8 cellular contexts compared by ENCODE assay signal in the genomic region with DNA sequence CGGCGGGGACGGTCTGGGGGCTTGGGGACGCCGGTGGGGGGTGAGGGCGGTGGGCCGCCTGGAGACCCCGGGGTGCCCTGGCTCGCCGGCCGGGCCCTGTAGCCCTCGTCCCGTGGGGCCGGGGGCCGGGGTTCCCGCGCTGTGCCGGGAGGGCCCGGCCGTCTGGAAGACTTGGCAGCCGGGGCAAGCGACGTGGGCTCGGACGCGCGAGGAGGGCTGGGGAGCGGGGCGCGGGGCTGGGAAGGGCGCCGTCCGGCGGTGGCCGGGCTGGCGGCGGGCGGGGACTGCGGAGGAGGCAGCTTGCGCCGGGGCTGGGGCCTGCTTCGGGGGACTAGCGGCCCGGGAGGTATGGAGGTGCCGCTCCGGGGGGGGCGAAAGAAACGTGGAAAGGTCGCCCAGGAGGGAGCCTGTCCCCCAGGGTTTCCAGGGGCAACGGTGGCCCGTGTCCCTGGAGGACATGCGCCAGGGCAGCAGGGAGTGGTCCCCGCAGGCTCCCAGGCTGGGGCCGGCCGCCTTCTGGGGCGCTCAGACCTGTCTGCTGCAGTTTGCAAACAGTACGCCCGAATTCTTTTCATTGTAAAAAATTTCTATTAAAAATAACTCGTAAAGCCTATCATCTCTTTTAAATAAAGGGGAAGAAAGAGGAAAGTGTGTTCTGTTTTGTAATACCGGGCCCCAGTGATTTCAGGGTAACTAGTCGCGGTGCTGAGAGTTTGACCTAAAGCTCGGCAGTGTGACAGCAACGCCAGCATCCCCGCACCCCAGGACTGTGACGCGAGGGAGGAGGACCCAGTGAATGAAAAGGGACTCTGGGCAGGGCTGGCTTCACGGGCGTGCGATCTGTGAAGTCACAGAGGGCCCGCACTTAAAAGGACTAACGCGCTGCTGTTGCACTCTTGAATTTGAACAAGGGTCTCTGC. TPM values are rescaled to one million over a fixed set of nuclear protein-coding genes. Genes with fewer than 3 reads are reported as not detected.
DNase-seq lines count a peak whose midpoint lies in the region; ATAC-seq and TF ChIP-seq lines count a peak whose summit lies in the region.

No MANE protein-coding gene starts in this region.

- H3K4me2 ChIP-seq in parathyroid adenoma (ENCODE audit: low read length) = peak overlapping the region; percentile 77

- peaks cover 11% of the 10 kb centered on the region for H3K79me2 ChIP-seq in parathyroid adenoma

- H3K9ac ChIP-seq in parathyroid adenoma = no peak overlapping the region

- H3K4me1 Mint-ChIP-seq in activated naive CD8-positive, alpha-beta T cell (ENCODE audit: low read depth) = peaks cover 31% of the 10 kb centered on the region

- H3K9me3 Mint-ChIP-seq in activated naive CD8-positive, alpha-beta T cell (ENCODE audit: low read depth) = no peaks in the 10 kb centered on the region

- no peaks in the 10 kb centered on the region for H3K9me3 ChIP-seq in SJCRH30 (replicated peaks)
- H3K9me3 ChIP-seq in parathyroid adenoma (ENCODE audit: control insufficient read depth, low read length) = no peaks in the 10 kb centered on the region

- H3K4me3 ChIP-seq in AG10803 (ENCODE audit: low read length) (peak overlapping the region; percentile 73), SJCRH30 (peak overlapping the region; percentile 59), parathyroid adenoma (ENCODE audit: low read depth, low read length) (peak overlapping the region; percentile 57), urinary bladder (ENCODE audit: low read depth, low read length) (peak overlapping the region; percentile 99)

- H3K27me3 ChIP-seq in SJCRH30 (no peaks in the 10 kb centered on the region), parathyroid adenoma (ENCODE audit: control insufficient read depth, insufficient read depth, low read length) (no peaks in the 10 kb centered on the region)

- peaks cover 5% of the 10 kb centered on the region for H3K36me3 Mint-ChIP-seq in activated naive CD8-positive, alpha-beta T cell

- H3K4me1 ChIP-seq in SJCRH30 (no peaks in the 10 kb centered on the region), parathyroid adenoma (no peaks in the 10 kb centered on the region), urinary bladder (ENCODE audit: insufficient read depth) (no peaks in the 10 kb centered on the region)

- H3K36me3 ChIP-seq in SJCRH30 = no peaks in the 10 kb centered on the region
- H3K36me3 ChIP-seq in parathyroid adenoma (ENCODE audit: control insufficient read depth, insufficient read depth, low read length) = no peaks in the 10 kb centered on the region
- H3K36me3 ChIP-seq in urinary bladder (ENCODE audit: insufficient read depth) = no peaks in the 10 kb centered on the region

- H3K27ac ChIP-seq in SJCRH30 (no peak overlapping the region; the same call in 1 of the 2 replicates), parathyroid adenoma (peak overlapping the region; percentile 33), urinary bladder (ENCODE audit: low read depth) (peak overlapping the region; percentile 92)

- TF ChIP-seq CTCF in AG10803 (conservative IDR thresholded peaks at IDR 0.05; ENCODE audit: low read length) (no peak), parathyroid adenoma (IDR thresholded peaks at IDR 0.05) (peak; percentile 35)

- peak overlapping the region; percentile 63 for H2AFZ ChIP-seq in parathyroid adenoma

- H3K4me3 Mint-ChIP-seq in activated naive CD8-positive, alpha-beta T cell = peak overlapping the region; percentile 94

- peak overlapping the region; percentile 91 for H3K27ac Mint-ChIP-seq in activated naive CD8-positive, alpha-beta T cell

- no peaks in the 10 kb centered on the region for H3K27me3 Mint-ChIP-seq in activated naive CD8-positive, alpha-beta T cell

- intact Hi-C loops in cardiac septum (cut with DNase I) = loop anchor here (1.0 to 5.0 kb wide), 5 partner anchors 65 to 144 kb away; no protein-coding TSS in a partner anchor

- 3% methylated on average over 73 of the region's 73 CpGs for WGBS in urinary bladder

- peak; percentile 39 for ATAC-seq in HG03342 (IDR thresholded peaks at IDR 0.05; ENCODE audit: unreplicated experiment)

- DNase-seq in AG10803 (ENCODE audit: low read depth) = peak; percentile 49
- DNase-seq in GM19238 (ENCODE audit: insufficient read length, low spot score) = peak; percentile 13
- DNase-seq in SJCRH30 = peak; percentile 23 to 44
- DNase-seq in cardiac septum (ENCODE audit: low spot score) = peak; percentile 85

RNA-seq across cellular contexts. Expression of a gene that starts 0.8 kb away (rescaled TPM):
- total RNA-seq in SJCRH30 (2014; rRNA removed; shearing (Covaris generic)) = 5.1 and 5.2 TPM in 2 replicates
- total RNA-seq in cardiac septum (233 TPM), urinary bladder (18.1 TPM)
- 23.0 TPM for polyA plus RNA-seq in urinary bladder

Comparison
In these comparisons a context has a peak if more than half of its experiments do, and no peak if none do; other contexts are left out.
1. DNase-seq: peak in every context shown above with its lines; median percentile 85 in cardiac septum; 49 in AG10803; 34 in SJCRH30; 13 in GM19238.
2. RNA of a gene that starts 0.8 kb away (total RNA-seq): 233 TPM in cardiac septum (single experiment); 18.1 TPM in urinary bladder (single experiment) and 5.1 to 5.2 TPM in SJCRH30; every median in the first group is over 10 times any median in the second.
3. Peak in every context shown above with its lines, with median percentiles within 50 percentile points of each other: H3K4me3 ChIP-seq.